1 cellular context compared by ENCODE assay signal in genomic region chr11:1732421-1733008, GRCh38.
TF ChIP-seq lines count a peak whose summit lies in the region.

No MANE protein-coding gene starts in this region.

TF ChIP-seq in A549, 52 proteins besides CTCF, POLR2A, EP300 and RAD21 (continued from another document):
- TF ChIP-seq, protein P1, sequence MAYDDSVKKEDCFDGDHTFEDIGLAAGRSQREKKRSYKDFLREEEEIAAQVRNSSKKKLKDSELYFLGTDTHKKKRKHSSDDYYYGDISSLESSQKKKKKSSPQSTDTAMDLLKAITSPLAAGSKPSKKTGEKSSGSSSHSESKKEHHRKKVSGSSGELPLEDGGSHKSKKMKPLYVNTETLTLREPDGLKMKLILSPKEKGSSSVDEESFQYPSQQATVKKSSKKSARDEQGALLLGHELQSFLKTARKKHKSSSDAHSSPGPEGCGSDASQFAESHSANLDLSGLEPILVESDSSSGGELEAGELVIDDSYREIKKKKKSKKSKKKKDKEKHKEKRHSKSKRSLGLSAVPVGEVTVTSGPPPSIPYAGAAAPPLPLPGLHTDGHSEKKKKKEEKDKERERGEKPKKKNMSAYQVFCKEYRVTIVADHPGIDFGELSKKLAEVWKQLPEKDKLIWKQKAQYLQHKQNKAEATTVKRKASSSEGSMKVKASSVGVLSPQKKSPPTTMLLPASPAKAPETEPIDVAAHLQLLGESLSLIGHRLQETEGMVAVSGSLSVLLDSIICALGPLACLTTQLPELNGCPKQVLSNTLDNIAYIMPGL (CRISPR knock-in tag; IDR thresholded peaks at IDR 0.05; ENCODE audit: borderline replicate concordance): no peak
- TF ChIP-seq MYC (IDR thresholded peaks at IDR 0.05; ENCODE audit: borderline replicate concordance, low read length) (no peak), RFX5 (IDR thresholded peaks at IDR 0.05) (no peak), ZSCAN20 (CRISPR knock-in tag; IDR thresholded peaks at IDR 0.05) (no peak), HES2 (IDR thresholded peaks at IDR 0.05) (no peak), BCL3 (IDR thresholded peaks at IDR 0.05) (no peak)
